8 cellular contexts compared by ENCODE assay signal in genomic region chr9:120711841-120712538, GRCh38. TPM values are rescaled to one million over a fixed set of nuclear protein-coding genes. Genes with fewer than 3 reads are reported as not detected.
DNase-seq lines count a peak whose midpoint lies in the region; FAIRE-seq and TF ChIP-seq lines count a peak whose summit lies in the region.

No MANE protein-coding gene starts in this region.

- FAIRE-seq in GM19239 (lab: Jason Lieb, UNC), result no peak

- H3K4me3 ChIP-seq in CD8-positive, alpha-beta memory T cell (ENCODE audit: low read length), result peak overlapping the region; percentile 74
- peak overlapping the region; percentile 86 for H3K4me3 ChIP-seq in OCI-LY7 (ENCODE audit: low read depth, low read length, poor library complexity, severe bottlenecking)
- H3K4me3 ChIP-seq in dorsolateral prefrontal cortex, result peak overlapping the region; percentile 63 to 99 (median 90)
- H3K4me3 ChIP-seq in neuronal stem cell (ENCODE audit: low read length in 2 of 2), result peak overlapping the region in 1 of 2 donors; percentile 70

- H2BK12ac ChIP-seq in neuronal stem cell (ENCODE audit: low read length), result no peak overlapping the region

- CTCF ChIA-PET in CD8-positive, alpha-beta memory T cell (lab: Charles Lee), result interaction anchor here (1.0 to 1.4 kb wide), 2 partner anchors 44 to 92 kb away, joined by 4 to 9 read pairs; no protein-coding TSS in a partner anchor
- CTCF ChIA-PET in OCI-LY7 (lab: Charles Lee; ENCODE audit: unreplicated experiment), result interaction anchor here (0.6 kb wide), 2 partner anchors 14 to 52 kb away, joined by 5 read pairs; no protein-coding TSS in a partner anchor

- no peak overlapping the region for H3K18ac ChIP-seq in neuronal stem cell (ENCODE audit: low read length)

- TF ChIP-seq CTCF in OCI-LY7 (conservative IDR thresholded peaks at IDR 0.05; ENCODE audit: low read length), result no peak
- TF ChIP-seq CTCF in dorsolateral prefrontal cortex (IDR thresholded peaks at IDR 0.05 in 54 of 56, conservative IDR thresholded peaks at IDR 0.05 in 2 of 56; ENCODE audit: low read depth in 1 of 56, partially characterized antibody in 56 of 56), result no peak

- H4K91ac ChIP-seq in neuronal stem cell (ENCODE audit: low read depth, low read length, poor library complexity), result no peak overlapping the region

- H3K9me3 Mint-ChIP-seq in CD8-positive, alpha-beta memory T cell, result no peaks in the 10 kb centered on the region

- H3K4me1 ChIP-seq in CD8-positive, alpha-beta memory T cell (ENCODE audit: insufficient read depth, low read length), result peaks cover 38% of the 10 kb centered on the region
- peaks cover 43% of the 10 kb centered on the region for H3K4me1 ChIP-seq in OCI-LY7 (ENCODE audit: insufficient read depth, low read length, poor library complexity, severe bottlenecking)
- peaks cover 13 to 15% of the 10 kb centered on the region in 2 donors for H3K4me1 ChIP-seq in neuronal stem cell (ENCODE audit: control insufficient read depth in 2 of 2, insufficient read depth in 1 of 2, low read depth in 1 of 2, low read length in 2 of 2)

- no peak overlapping the region for H3K9ac ChIP-seq in neuronal stem cell (ENCODE audit: low read depth, low read length, poor library complexity)

- H2BK5ac ChIP-seq in neuronal stem cell (ENCODE audit: low read length), result no peak overlapping the region

- no peaks in the 10 kb centered on the region for H3K9me2 ChIP-seq in OCI-LY7 (ENCODE audit: insufficient read depth, low read length)

- H3K4ac ChIP-seq in neuronal stem cell (ENCODE audit: low read length), result no peak overlapping the region

- peaks cover 0 to 5% (median 0%) of the 10 kb centered on the region in 3 donors for H3K36me3 Mint-ChIP-seq in CD8-positive, alpha-beta memory T cell

- peaks cover 10% of the 10 kb centered on the region for H3K79me1 ChIP-seq in neuronal stem cell (ENCODE audit: low read depth, low read length)

- peaks cover 25% of the 10 kb centered on the region; the same call in 1 of the 2 replicates for H3K79me2 ChIP-seq in OCI-LY7 (ENCODE audit: insufficient read depth, low read depth, low read length)

- no peaks in the 10 kb centered on the region for H3K27me3 Mint-ChIP-seq in CD8-positive, alpha-beta memory T cell

- intact Hi-C loops in OCI-LY7 (cut with micrococcal nuclease; ENCODE audit: unreplicated experiment), result loop anchor here (10.0 kb wide), 1 partner anchor 87 kb away; no protein-coding TSS in a partner anchor
- intact Hi-C loops in dorsolateral prefrontal cortex (cut with DNase I), result loop anchor here in 1 of 2 donors (5.0 to 10.0 kb wide), 3 partner anchors 60 to 163 kb away; partner anchors contain the start of genes FBXW2 and PHF19

- no peak overlapping the region for H4K8ac ChIP-seq in neuronal stem cell (ENCODE audit: low read depth, low read length)

- H3K4me2 ChIP-seq in OCI-LY7 (ENCODE audit: low read length) (peak overlapping the region; percentile 98), neuronal stem cell (ENCODE audit: insufficient read depth, low read length, poor library complexity, severe bottlenecking) (peak overlapping the region; percentile 26)

- peak overlapping the region; percentile 85 to 95 (median 88) for H3K4me3 Mint-ChIP-seq in CD8-positive, alpha-beta memory T cell

- no peak overlapping the region for H3K27ac ChIP-seq in CD8-positive, alpha-beta memory T cell (ENCODE audit: low read depth, low read length)
- H3K27ac ChIP-seq in OCI-LY7 (ENCODE audit: low read depth, low read length, poor library complexity, severe bottlenecking), result peak overlapping the region; percentile 24
- peak overlapping the region in 57 of 59 donors; percentile 13 to 99 (median 96) for H3K27ac ChIP-seq in dorsolateral prefrontal cortex
- H3K27ac ChIP-seq in neuronal stem cell (replicated peaks; ENCODE audit: low read length), result no peak overlapping the region

- H3K27me3 ChIP-seq in CD8-positive, alpha-beta memory T cell (ENCODE audit: insufficient read depth, low read length, poor library complexity, severe bottlenecking), result no peaks in the 10 kb centered on the region
- H3K27me3 ChIP-seq in dorsolateral prefrontal cortex (no peaks in the 10 kb centered on the region), neuronal stem cell (ENCODE audit: control insufficient read depth in 3 of 3, insufficient read depth in 3 of 3, low read depth in 1 of 3, low read length in 3 of 3) (no peaks in the 10 kb centered on the region)

- no peaks in the 10 kb centered on the region for H3K9me3 ChIP-seq in CD8-positive, alpha-beta memory T cell (ENCODE audit: low read length)
- H3K9me3 ChIP-seq in OCI-LY7 (ENCODE audit: low read length), result no peaks in the 10 kb centered on the region
- peaks cover 0 to 2% of the 10 kb centered on the region in 2 donors for H3K9me3 ChIP-seq in neuronal stem cell (replicated peaks in 1 of 2; ENCODE audit: control insufficient read depth in 2 of 2, insufficient read depth in 1 of 2, low read depth in 1 of 2, low read length in 2 of 2)

- peak overlapping the region; percentile 41 to 86 (median 81) for H3K27ac Mint-ChIP-seq in CD8-positive, alpha-beta memory T cell

- no CpG with 5 or more reads among the region's 5 CpGs for WGBS in neuronal stem cell (ENCODE audit: extremely low coverage in 2 of 2, insufficient read length in 2 of 2, insufficient replicate concordance in 1 of 2), 2 donors

- no peak overlapping the region for H2BK15ac ChIP-seq in neuronal stem cell (ENCODE audit: low read length)

- no peak overlapping the region for H2AK5ac ChIP-seq in neuronal stem cell (ENCODE audit: low read depth, low read length)

- DNase-seq in CD8-positive, alpha-beta memory T cell, result no peak
- no peak for DNase-seq in OCI-LY7 (ENCODE audit: low spot score)
- DNase-seq in dorsolateral prefrontal cortex, result no peak
- DNase-seq in neuronal stem cell (ENCODE audit: low spot score), result no peak
- no peak for DNase-seq in DMS153 treated with DMSO at 0.1 percent for 48 hours (lab: John Stamatoyannopoulos, UW; ENCODE audit: unreplicated experiment)
- no peak for DNase-seq in globus pallidus (ENCODE audit: low spot score)
- no peak for DNase-seq in activated CD4-positive, alpha-beta T cell treated with anti-CD3 and anti-CD28 coated beads, Interleukin-2, amount 50 U/mL, for 4 hours
- no peak for DNase-seq in GM19239 (ENCODE audit: insufficient read length, low spot score)

- POLR2A ChIA-PET in CD8-positive, alpha-beta memory T cell (lab: Charles Lee), result interaction anchor here (0.6 kb wide), 1 partner anchor 490 kb away, joined by 3 read pairs; no protein-coding TSS in a partner anchor
- POLR2A ChIA-PET in OCI-LY7 (lab: Charles Lee), result interaction anchor here (0.6 to 1.0 kb wide), 5 partner anchors 12 to 477 kb away, joined by 3 to 5 read pairs (median 4); no protein-coding TSS in a partner anchor

- H3K14ac ChIP-seq in neuronal stem cell (ENCODE audit: low read length), result no peak overlapping the region

- no peaks in the 10 kb centered on the region for H3K36me3 ChIP-seq in CD8-positive, alpha-beta memory T cell (ENCODE audit: insufficient read depth, low read length)
- no peaks in the 10 kb centered on the region for H3K36me3 ChIP-seq in OCI-LY7 (ENCODE audit: insufficient read depth, low read length)
- H3K36me3 ChIP-seq in neuronal stem cell (replicated peaks in 1 of 2; ENCODE audit: control insufficient read depth in 2 of 2, insufficient read depth in 2 of 2, low read length in 2 of 2), result peaks cover 0 to 13% of the 10 kb centered on the region in 2 donors

- H4K20me1 ChIP-seq in OCI-LY7 (ENCODE audit: insufficient read depth, low read length), result 0 out of 2 replicates have a peak, but pooled peaks cover 3% of the 10 kb centered on the region

- no TSS peak for BruUV-seq in OCI-LY7 (replicated peaks; lab: Mats Ljungman, UMichigan)

- H3K23ac ChIP-seq in neuronal stem cell (ENCODE audit: low read depth, low read length, poor library complexity), result no peak overlapping the region

- peaks cover 33 to 61% (median 41%) of the 10 kb centered on the region in 3 donors for H3K4me1 Mint-ChIP-seq in CD8-positive, alpha-beta memory T cell

- H2AFZ ChIP-seq in OCI-LY7 (ENCODE audit: low read length) (peak overlapping the region; percentile 5; the same call in 1 of the 2 replicates), neuronal stem cell (ENCODE audit: low read length) (no peak overlapping the region)

- H2BK120ac ChIP-seq in neuronal stem cell (ENCODE audit: low read depth, low read length), result no peak overlapping the region

RNA-seq across cellular contexts. Expression of gene MEGF9, which starts 2.3 kb away (rescaled TPM):
- 1 to 10 TPM; 6.9 to 7.0 TPM for total RNA-seq in CD8-positive, alpha-beta memory T cell
- 3.9 TPM for polyA plus RNA-seq in CD8-positive, alpha-beta memory T cell
- 4.8 and 5.1 TPM in 2 replicates for total RNA-seq in OCI-LY7 (2014; rRNA removed; shearing (Covaris generic))
- 10.2 and 10.6 TPM in 2 replicates for total RNA-seq in OCI-LY7 (2022)
- total RNA-seq in dorsolateral prefrontal cortex, result 10 to 100 TPM; 47.2 to 92.6 (median 64.9) TPM
- 6.0 TPM for polyA plus RNA-seq in neuronal stem cell (2013, experiment 1 of 2)
- 5.9 TPM for polyA plus RNA-seq in neuronal stem cell (2013, experiment 2 of 2)

Comparison
In these comparisons a context has a peak if more than half of its experiments do, and no peak if none do; other contexts are left out.
1. H3K27ac ChIP-seq: peak in OCI-LY7 (single experiment) and dorsolateral prefrontal cortex (57 of 59); none in CD8-positive, alpha-beta memory T cell (single experiment) and neuronal stem cell (single experiment).
2. RNA of gene MEGF9, which starts 2.3 kb away (total RNA-seq): 47.2 to 92.6 TPM in dorsolateral prefrontal cortex; 4.8 to 10.6 TPM in OCI-LY7 and 6.9 to 7.0 TPM in CD8-positive, alpha-beta memory T cell; every median in the first group is over 4 times any median in the second.